ENCODE assay signal across 9 cellular contexts in genomic region chr7:3302681-3303320, GRCh38. TPM values are rescaled to one million over a fixed set of nuclear protein-coding genes. Genes with fewer than 3 reads are reported as not detected.
DNase-seq lines count a peak whose midpoint lies in the region; ATAC-seq and TF ChIP-seq lines count a peak whose summit lies in the region.
"Had no signal": no experiment of that assay in that cellular context is flagged by ENCODE, and none has a peak within 500 bp of the region (broad histone marks: within the 10 kb centered on the region; RNA-seq: fewer than 3 reads in every experiment).

No MANE protein-coding gene starts in this region.

- peak overlapping the region; percentile 80 for H3K4me3 Mint-ChIP-seq in activated naive CD4-positive, alpha-beta T cell treated with anti-CD3 and anti-CD28 coated beads, Interleukin-2, amount 10 ng/mL, durations not matched to agents 7 days and 5 days
- H3K4me3 Mint-ChIP-seq in type B pancreatic cell: peak overlapping the region; percentile 92

- H3K9me3 ChIP-seq in adipocyte (ENCODE audit: control insufficient read depth, low read length) (no peaks in the 10 kb centered on the region), mucosa of rectum (ENCODE audit: control insufficient read depth in 2 of 2, low read length in 2 of 2) (no peaks in the 10 kb centered on the region)

- H3K4me1 ChIP-seq in adipocyte (ENCODE audit: control insufficient read depth, insufficient read depth, low read length): peaks cover 29% of the 10 kb centered on the region
- H3K4me1 ChIP-seq in mucosa of rectum (ENCODE audit: control insufficient read depth in 2 of 2, insufficient read depth in 2 of 2, low read length in 2 of 2): peaks cover 3 to 5% of the 10 kb centered on the region in 2 donors

- H3K27me3 ChIP-seq in adipocyte (replicated peaks; ENCODE audit: control insufficient read depth, insufficient read depth, low read length): no peaks in the 10 kb centered on the region
- peaks cover 5 to 9% of the 10 kb centered on the region in 2 donors for H3K27me3 ChIP-seq in mucosa of rectum (ENCODE audit: control insufficient read depth in 2 of 2, insufficient read depth in 2 of 2, low read length in 2 of 2)

- no peaks in the 10 kb centered on the region for H3K36me3 ChIP-seq in adipocyte (ENCODE audit: control insufficient read depth, insufficient read depth, low read length, severe bottlenecking)
- H3K36me3 ChIP-seq in mucosa of rectum (ENCODE audit: control insufficient read depth in 2 of 2, insufficient read depth in 2 of 2, low read length in 2 of 2): no peaks in the 10 kb centered on the region

- peak overlapping the region in 1 of 2 donors; percentile 7 for H3K27ac ChIP-seq in mucosa of rectum (ENCODE audit: low read depth in 2 of 2, low read length in 2 of 2)

- H3K4me3 ChIP-seq in adipocyte (ENCODE audit: low read length): peak overlapping the region; percentile 84
- H3K4me3 ChIP-seq in mucosa of rectum (ENCODE audit: low read length in 2 of 2): peak overlapping the region; percentile 61 to 74

- H3K27me3 Mint-ChIP-seq in activated naive CD4-positive, alpha-beta T cell treated with anti-CD3 and anti-CD28 coated beads, Interleukin-2, amount 10 ng/mL, durations not matched to agents 7 days and 5 days: peaks cover 54% of the 10 kb centered on the region
- H3K27me3 Mint-ChIP-seq in type B pancreatic cell: peaks cover 25% of the 10 kb centered on the region

- H3K27ac Mint-ChIP-seq in activated naive CD4-positive, alpha-beta T cell treated with anti-CD3 and anti-CD28 coated beads, Interleukin-2, amount 10 ng/mL, durations not matched to agents 7 days and 5 days: no peak overlapping the region
- H3K27ac Mint-ChIP-seq in type B pancreatic cell: peak overlapping the region; percentile 86

- H3K36me3 Mint-ChIP-seq in activated naive CD4-positive, alpha-beta T cell treated with anti-CD3 and anti-CD28 coated beads, Interleukin-2, amount 10 ng/mL, durations not matched to agents 7 days and 5 days: no peaks in the 10 kb centered on the region
- H3K36me3 Mint-ChIP-seq in type B pancreatic cell: no peaks in the 10 kb centered on the region

- no peak for ATAC-seq in HG03565 (IDR thresholded peaks at IDR 0.05; ENCODE audit: unreplicated experiment)

- no peak overlapping the region for H3K9ac ChIP-seq in adipocyte (ENCODE audit: low read length)
- no peak overlapping the region for H3K9ac ChIP-seq in mucosa of rectum (ENCODE audit: low read depth in 1 of 2, low read length in 2 of 2)

- no peak for DNase-seq in activated naive CD4-positive, alpha-beta T cell treated with anti-CD3 and anti-CD28 coated beads, Interleukin-2, amount 10 ng/mL, durations not matched to agents 7 days and 5 days
- no peak for DNase-seq in activated naive CD4-positive, alpha-beta T cell treated with anti-CD3 and anti-CD28 coated beads, Interleukin-2, amount 50 U/mL, for 16 hours
- DNase-seq in adipocyte (ENCODE audit: low read depth) (no peak), type B pancreatic cell (ENCODE audit: extremely low spot score, unreplicated experiment) (no peak), hypothalamus (lab: John Stamatoyannopoulos, UW) (no peak)
- no peak for DNase-seq in stimulated activated CD4-positive, alpha-beta T cell treated with anti-CD3 and anti-CD28 coated beads, Interleukin-1b, Interleukin-23, amount 100 ng/mL, for 48 hours
- DNase-seq: effector memory CD4-positive, alpha-beta T cell had no signal

- no peak for TF ChIP-seq CTCF in type B pancreatic cell (conservative IDR thresholded peaks at IDR 0.05)

- H3K4me1 Mint-ChIP-seq in activated naive CD4-positive, alpha-beta T cell treated with anti-CD3 and anti-CD28 coated beads, Interleukin-2, amount 10 ng/mL, durations not matched to agents 7 days and 5 days: peaks cover 12% of the 10 kb centered on the region
- H3K4me1 Mint-ChIP-seq in type B pancreatic cell (ENCODE audit: unreplicated experiment): peaks cover 21% of the 10 kb centered on the region

- CTCF ChIA-PET in activated naive CD4-positive, alpha-beta T cell treated with anti-CD3 and anti-CD28 coated beads, Interleukin-2, amount 10 ng/mL, durations not matched to agents 7 days and 5 days (lab: Charles Lee): interaction anchor here (0.6 to 1.0 kb wide), 4 partner anchors 11 to 595 kb away, joined by 3 to 4 read pairs (median 3); no protein-coding TSS in a partner anchor

- H3K9me3 Mint-ChIP-seq in activated naive CD4-positive, alpha-beta T cell treated with anti-CD3 and anti-CD28 coated beads, Interleukin-2, amount 10 ng/mL, durations not matched to agents 7 days and 5 days: no peaks in the 10 kb centered on the region
- no peaks in the 10 kb centered on the region for H3K9me3 Mint-ChIP-seq in type B pancreatic cell

RNA-seq across cellular contexts. Expression of gene SDK1, which starts 1.7 kb away (rescaled TPM):
- 17.8 and 26.1 TPM in 2 replicates for total RNA-seq in type B pancreatic cell (ENCODE audit: low replicate concordance)
